20 cellular contexts compared by ENCODE assay signal in the genomic region with DNA sequence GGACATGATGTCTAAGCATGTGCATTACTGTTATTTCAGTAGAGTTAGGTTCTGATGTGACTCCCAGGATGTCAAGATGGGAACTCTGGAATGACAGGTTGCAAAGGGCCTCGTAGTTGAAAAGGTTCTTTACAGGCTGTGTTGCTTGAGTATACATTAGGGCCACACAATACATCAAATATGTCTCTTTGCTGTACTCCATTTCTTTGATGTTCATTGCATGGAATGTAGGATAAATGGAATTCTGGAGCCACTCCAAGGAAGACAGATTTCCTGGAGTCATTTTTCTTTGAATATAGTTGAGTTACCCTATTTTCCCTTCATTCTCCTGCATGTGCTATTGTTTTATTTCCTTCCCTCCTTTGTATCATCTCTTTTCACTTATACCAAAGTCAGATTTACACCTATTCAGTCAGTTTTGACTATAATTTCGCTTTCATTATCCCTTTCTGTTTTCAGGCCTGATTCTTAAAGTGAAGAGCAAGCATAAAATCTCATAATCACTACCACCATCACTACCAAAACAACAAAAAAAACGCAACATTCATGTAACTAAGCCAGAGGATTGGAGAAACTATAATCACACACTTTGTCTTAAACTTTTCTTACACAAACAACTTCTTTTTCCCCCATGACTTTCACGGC.
DNase-seq lines count a peak whose midpoint lies in the region; ATAC-seq, FAIRE-seq and TF ChIP-seq lines count a peak whose summit lies in the region.
"Had no signal": no experiment of that assay in that cellular context is flagged by ENCODE, and none has a peak within 500 bp of the region (broad histone marks: within the 10 kb centered on the region; RNA-seq: fewer than 3 reads in every experiment).

No MANE protein-coding gene starts in this region.

- 64% methylated on average over 2 of the region's 4 CpGs; no CpG with 5 or more reads in 1 of the 2 experiments for WGBS in IMR-90 (ENCODE audit: extremely low coverage in 2 of 2, insufficient read length in 1 of 2), 2 experiments

- no peak overlapping the region for H3K23ac ChIP-seq in IMR-90 (ENCODE audit: low read depth, low read length)

- H4K5ac ChIP-seq in IMR-90 (ENCODE audit: low read depth, low read length), result no peak overlapping the region

- H3K4ac ChIP-seq in IMR-90 (ENCODE audit: low read depth, low read length), result peak overlapping the region; percentile 29; the same call in 1 of the 2 replicates

- no peak for TF ChIP-seq POLR2A in IMR-90 (IDR thresholded peaks at IDR 0.05; ENCODE audit: low read depth, low read length)
- no peak for TF ChIP-seq POLR2A in endothelial cell of umbilical vein (IDR thresholded peaks at IDR 0.05; ENCODE audit: low read depth, low read length)

- no peaks in the 10 kb centered on the region for H3K27me3 ChIP-seq in IMR-90 (ENCODE audit: control insufficient read depth, insufficient read depth, low read length)
- no peaks in the 10 kb centered on the region for H3K27me3 ChIP-seq in endothelial cell of umbilical vein (ENCODE audit: control insufficient read depth in 2 of 2, insufficient read depth in 2 of 2, low read length in 2 of 2)
- no peaks in the 10 kb centered on the region for H3K27me3 ChIP-seq in naive thymus-derived CD4-positive, alpha-beta T cell (ENCODE audit: control insufficient read depth in 2 of 2, insufficient read depth in 2 of 2, low read length in 2 of 2)
- H3K27me3 ChIP-seq: SJCRH30 had no signal

- no peaks in the 10 kb centered on the region for H4K20me1 ChIP-seq in IMR-90 (ENCODE audit: insufficient read depth, low read length)
- no peaks in the 10 kb centered on the region for H4K20me1 ChIP-seq in endothelial cell of umbilical vein (replicated peaks; ENCODE audit: control insufficient read depth, extremely low read depth, insufficient read depth, low read length)

- no peak overlapping the region for H3K9ac ChIP-seq in IMR-90 (ENCODE audit: low read depth, low read length)
- no peak overlapping the region for H3K9ac ChIP-seq in endothelial cell of umbilical vein (replicated peaks; ENCODE audit: extremely low read depth, insufficient read depth, low read length)
- H3K9ac ChIP-seq: GM23248 had no signal

- no peaks in the 10 kb centered on the region for H3K79me2 ChIP-seq in endothelial cell of umbilical vein (ENCODE audit: control insufficient read depth, insufficient read depth, low read length)

- no peak overlapping the region for H3K27ac Mint-ChIP-seq in naive thymus-derived CD4-positive, alpha-beta T cell
- H3K27ac Mint-ChIP-seq: CD8-positive, alpha-beta T cell had no signal

- peak overlapping the region; percentile 42; the same call in 1 of the 2 replicates for H3K18ac ChIP-seq in IMR-90 (ENCODE audit: low read depth, low read length)

- peaks cover 0 to 2% (median 0%) of the 10 kb centered on the region in 11 donors for H3K9me3 Mint-ChIP-seq in naive thymus-derived CD4-positive, alpha-beta T cell
- H3K9me3 Mint-ChIP-seq: CD8-positive, alpha-beta T cell had no signal

- TF ChIP-seq RAD21 in IMR-90 (IDR thresholded peaks at IDR 0.05; ENCODE audit: low read length), result no peak

- peak; percentile 78 for FAIRE-seq in endothelial cell of umbilical vein (lab: Jason Lieb, UNC)
- FAIRE-seq: D721Med, HepG2 had no signal

- no peak overlapping the region for H3K56ac ChIP-seq in IMR-90 (ENCODE audit: extremely low read depth, insufficient read depth, low read length)

- no peaks in the 10 kb centered on the region for H3K36me3 Mint-ChIP-seq in naive thymus-derived CD4-positive, alpha-beta T cell
- H3K36me3 Mint-ChIP-seq: CD8-positive, alpha-beta T cell had no signal

- H2BK5ac ChIP-seq in IMR-90 (ENCODE audit: low read depth, low read length, poor library complexity, severe bottlenecking), result no peak overlapping the region

- intact Hi-C loops in IMR-90 (cut with micrococcal nuclease), result no loop called here
- intact Hi-C loops in endothelial cell of umbilical vein (cut with micrococcal nuclease), result no loop called here
- intact Hi-C loops in naive thymus-derived CD4-positive, alpha-beta T cell (cut with micrococcal nuclease), result no loop called here

- ATAC-seq in GM18870 (IDR thresholded peaks at IDR 0.05; ENCODE audit: unreplicated experiment) (peak; percentile 50), IMR-90 (ENCODE audit: low read depth) (peak; percentile 24; the same call in 1 of the 2 replicates), HG03095 (IDR thresholded peaks at IDR 0.05; ENCODE audit: unreplicated experiment) (no peak)
- no peak for ATAC-seq in naive thymus-derived CD4-positive, alpha-beta T cell
- ATAC-seq: CD8-positive, alpha-beta T cell; HepG2 had no signal

- no peak overlapping the region for H2AK5ac ChIP-seq in IMR-90 (ENCODE audit: low read depth, low read length)

- no peak overlapping the region for H3K4me3 ChIP-seq in IMR-90 (ENCODE audit: insufficient read depth, low read depth, low read length)
- H3K4me3 ChIP-seq in endothelial cell of umbilical vein (replicated peaks in 1 of 3; ENCODE audit: insufficient read depth in 1 of 3, low read depth in 1 of 3, low read length in 3 of 3), result no peak overlapping the region
- H3K4me3 ChIP-seq in naive thymus-derived CD4-positive, alpha-beta T cell (ENCODE audit: low read length), result no peak overlapping the region
- H3K4me3 ChIP-seq: GM23248, SJCRH30 had no signal

- H2BK15ac ChIP-seq in IMR-90 (ENCODE audit: low read depth, low read length), result no peak overlapping the region

- H3K9me1 ChIP-seq in IMR-90 (ENCODE audit: insufficient read depth, low read length), result peaks cover 7% of the 10 kb centered on the region; the same call in 1 of the 2 replicates
- no peaks in the 10 kb centered on the region for H3K9me1 ChIP-seq in endothelial cell of umbilical vein (replicated peaks; ENCODE audit: control insufficient read depth, extremely low read depth, insufficient read depth, low read length)

- peak overlapping the region; percentile 58; the same call in 1 of the 2 replicates for H3K14ac ChIP-seq in IMR-90 (replicated peaks; ENCODE audit: low read depth, low read length)

- dilution Hi-C loops in IMR-90 (cut with HindIII; ENCODE audit: low sequenced_read_pairs, unreplicated experiment) (no loop called here), endothelial cell of umbilical vein (cut with MboI; ENCODE audit: extremely low pct_ligation_motif_present, low sequenced_read_pairs) (no loop called here)

- no peaks in the 10 kb centered on the region for H3K79me1 ChIP-seq in IMR-90 (ENCODE audit: low read depth in 1 of 2, low read length in 2 of 2)

- H2BK120ac ChIP-seq in IMR-90 (ENCODE audit: low read depth, low read length), result 0 out of 2 replicates have a peak overlapping the region, but pooled peaks have one; percentile 30

- no peaks in the 10 kb centered on the region; the same call in 1 of the 2 replicates for H3K36me3 ChIP-seq in IMR-90 (ENCODE audit: control insufficient read depth, insufficient read depth, low read length)
- peaks cover 4 to 7% of the 10 kb centered on the region in 2 experiments for H3K36me3 ChIP-seq in endothelial cell of umbilical vein (ENCODE audit: control insufficient read depth in 2 of 2, extremely low read depth in 1 of 2, insufficient read depth in 2 of 2, low read length in 2 of 2)
- H3K36me3 ChIP-seq in naive thymus-derived CD4-positive, alpha-beta T cell (ENCODE audit: control insufficient read depth in 2 of 3, insufficient read depth in 3 of 3, low read length in 3 of 3), result no peaks in the 10 kb centered on the region
- H3K36me3 ChIP-seq: SJCRH30 had no signal

- H4K8ac ChIP-seq in IMR-90 (ENCODE audit: low read depth in 2 of 2, low read length in 2 of 2), result peak overlapping the region in 1 of 2 experiments; percentile 39; a peak in 1 of 4 replicates

- H3K9me3 ChIP-seq in IMR-90 (ENCODE audit: control insufficient read depth, insufficient read depth, low read length) (no peaks in the 10 kb centered on the region), endothelial cell of umbilical vein (replicated peaks; ENCODE audit: control insufficient read depth, insufficient read depth, low read length) (no peaks in the 10 kb centered on the region)
- no peaks in the 10 kb centered on the region for H3K9me3 ChIP-seq in naive thymus-derived CD4-positive, alpha-beta T cell (ENCODE audit: control insufficient read depth in 2 of 3, low read length in 3 of 3)
- H3K9me3 ChIP-seq: SJCRH30 had no signal

- H3K27ac ChIP-seq in IMR-90 (ENCODE audit: insufficient read depth, low read length), result no peak overlapping the region
- H3K27ac ChIP-seq in endothelial cell of umbilical vein (ENCODE audit: insufficient read depth, low read depth, low read length), result peak overlapping the region; percentile 24
- no peak overlapping the region for H3K27ac ChIP-seq in naive thymus-derived CD4-positive, alpha-beta T cell (ENCODE audit: low read depth, low read length)
- H3K27ac ChIP-seq: GM23248, RWPE1, SJCRH30 had no signal

- H4K91ac ChIP-seq in IMR-90 (ENCODE audit: insufficient read depth, low read depth, low read length), result no peak overlapping the region

- POLR2A ChIA-PET in IMR-90 (lab: Charles Lee; ENCODE audit: unreplicated experiment) (no interaction called here), endothelial cell of umbilical vein (lab: Charles Lee) (no interaction called here)
- POLR2A ChIA-PET in naive thymus-derived CD4-positive, alpha-beta T cell (lab: Charles Lee), result no interaction called here

- peak overlapping the region; percentile 30; the same call in 1 of the 2 replicates for H2BK20ac ChIP-seq in IMR-90 (ENCODE audit: low read depth, low read length)

- no peaks in the 10 kb centered on the region for H3K27me3 Mint-ChIP-seq in naive thymus-derived CD4-positive, alpha-beta T cell

- 0 out of 2 replicates have a peak overlapping the region, but pooled peaks have one; percentile 2 for H3K4me2 ChIP-seq in IMR-90 (ENCODE audit: low read depth, low read length)
- H3K4me2 ChIP-seq in endothelial cell of umbilical vein (ENCODE audit: insufficient read depth, low read length), result peak overlapping the region; percentile 62

- CTCF ChIA-PET in IMR-90 (lab: Yijun Ruan, JAX), result no interaction called here
- CTCF ChIA-PET in endothelial cell of umbilical vein (lab: Charles Lee), result no interaction called here
- CTCF ChIA-PET in naive thymus-derived CD4-positive, alpha-beta T cell (lab: Charles Lee), result no interaction called here

- TF ChIP-seq CTCF in IMR-90 (conservative IDR thresholded peaks at IDR 0.05; ENCODE audit: low read depth, low read length) (no peak), endothelial cell of umbilical vein (IDR thresholded peaks at IDR 0.05; ENCODE audit: extremely low read depth in 1 of 2, insufficient read depth in 1 of 2, low read depth in 1 of 2, low read length in 2 of 2) (no peak)

- DNase-seq in IMR-90, result peak; percentile 16
- DNase-seq in endothelial cell of umbilical vein (ENCODE audit: low read depth, low spot score), result peak; percentile 57
- DNase-seq in NCI-H748 (lab: John Stamatoyannopoulos, UW; ENCODE audit: unreplicated experiment), result no peak
- no peak for DNase-seq in naive thymus-derived CD4-positive, alpha-beta T cell
- no peak for DNase-seq in medulla oblongata (ENCODE audit: extremely low spot score)
- DNase-seq: CD8-positive, alpha-beta T cell; DND-41; GF-D8; GM23248; Kasumi-1; NCI-H1417 treated with DMSO at 0.1 percent for 48 hours; NCI-H2081; NCI-H524; NK-92 treated with Interleukin-12 subunit alpha and Interleukin-12 subunit beta, amount 100 ng/mL, for 24 hours; SJCRH30 had no signal

- no peak overlapping the region for H2AK9ac ChIP-seq in IMR-90 (replicated peaks; ENCODE audit: low read depth, low read length, poor library complexity)

- H3K4me1 ChIP-seq in IMR-90 (ENCODE audit: control insufficient read depth, insufficient read depth, low read length) (peaks cover 6% of the 10 kb centered on the region), endothelial cell of umbilical vein (ENCODE audit: control insufficient read depth, extremely low read depth, insufficient read depth, low read length) (peaks cover 18% of the 10 kb centered on the region)
- no peaks in the 10 kb centered on the region for H3K4me1 ChIP-seq in naive thymus-derived CD4-positive, alpha-beta T cell (ENCODE audit: control insufficient read depth in 2 of 2, insufficient read depth in 2 of 2, low read length in 2 of 2)
- H3K4me1 ChIP-seq: SJCRH30 had no signal

- H3K4me1 Mint-ChIP-seq in naive thymus-derived CD4-positive, alpha-beta T cell, result peaks cover 0 to 3% (median 0%) of the 10 kb centered on the region in 7 donors

- in situ Hi-C loops in IMR-90 (cut with MboI; ENCODE audit: low sequenced_read_pairs), result no loop called here

- BruUV-seq in IMR-90 (replicated peaks; lab: Mats Ljungman, UMichigan), result no TSS peak
- no TSS peak for BruUV-seq in endothelial cell of umbilical vein (replicated peaks; lab: Mats Ljungman, UMichigan)

- no peak overlapping the region for H3K4me3 Mint-ChIP-seq in naive thymus-derived CD4-positive, alpha-beta T cell
- H3K4me3 Mint-ChIP-seq: CD8-positive, alpha-beta T cell had no signal

- H2AFZ ChIP-seq in IMR-90 (replicated peaks; ENCODE audit: low read length, poor library complexity), result no peak overlapping the region
- H2AFZ ChIP-seq in endothelial cell of umbilical vein (ENCODE audit: low read depth, low read length), result no peak overlapping the region
- H2AFZ ChIP-seq: GM23248 had no signal

Comparison
In these comparisons a context has a peak if more than half of its experiments do, and no peak if none do; other contexts are left out.
1. ATAC-seq: peak in GM18870 (single experiment) and IMR-90 (single experiment); none in naive thymus-derived CD4-positive, alpha-beta T cell (single experiment) and HG03095 (single experiment).
2. DNase-seq: peak in IMR-90 (single experiment) and endothelial cell of umbilical vein (single experiment); none in NCI-H748 (single experiment), naive thymus-derived CD4-positive, alpha-beta T cell (0 of 9) and medulla oblongata (single experiment).